8 cellular contexts compared by ENCODE assay signal in genomic region chr17:57849874-57850754, GRCh38. TPM values are rescaled to one million over a fixed set of nuclear protein-coding genes. Genes with fewer than 3 reads are reported as not detected.
DNase-seq lines count a peak whose midpoint lies in the region; ATAC-seq and TF ChIP-seq lines count a peak whose summit lies in the region.

MRPS23 (minus strand) TSS chr17:57850044; CDS start chr17:57850010, 34 bp downstream.

- H3K4me3 ChIP-seq in dorsolateral prefrontal cortex (peak within 1 kb of the TSS; percentile 67 to 100 (median 94)), right lobe of liver (peak within 1 kb of the TSS; percentile 63 to 85 (median 65))

- H3K36me3 ChIP-seq in right lobe of liver, result peaks cover 0 to 4% (median 0%) of the 10 kb centered on the region in 4 donors

- WGBS in right lobe of liver (ENCODE audit: insufficient coverage, low coverage, low lambda C conversion rate, missing lambda C conversion rate), result 0% methylated on average over 24 of the region's 57 CpGs

- H3K27me3 Mint-ChIP-seq in CD14-positive monocyte (ENCODE audit: low read depth in 3 of 3), result no peaks in the 10 kb centered on the region

- H3K9me3 Mint-ChIP-seq in CD14-positive monocyte, result peaks cover 0 to 2% (median 0%) of the 10 kb centered on the region in 7 donors

- H3K27ac Mint-ChIP-seq in CD14-positive monocyte, result peak within 1 kb of the TSS; percentile 94 to 99 (median 97)

- peak within 1 kb of the TSS; percentile 98 to 99 for H3K4me3 Mint-ChIP-seq in CD14-positive monocyte

- H3K27me3 ChIP-seq in dorsolateral prefrontal cortex (no peaks in the 10 kb centered on the region), right lobe of liver (no peaks in the 10 kb centered on the region)

- DNase-seq in CD14-positive monocyte (ENCODE audit: low spot score) (peak; percentile 96), NCI-H82 (lab: John Stamatoyannopoulos, UW) (peak; percentile 100), dorsolateral prefrontal cortex (peak; percentile 95 to 99 (median 98)), right lobe of liver (peak; percentile 99)
- DNase-seq in activated CD4-positive, alpha-beta T cell treated with anti-CD3 and anti-CD28 coated beads, Interleukin-2, amount 50 U/mL, for 48 hours, result peak; percentile 96 to 97
- DNase-seq in stimulated activated CD4-positive, alpha-beta T cell treated with anti-CD3 and anti-CD28 coated beads, Interleukin-4, amount 100 ng/mL, for 4 hours, result peak; percentile 92 to 97

- ATAC-seq in GM19397 (IDR thresholded peaks at IDR 0.05; ENCODE audit: unreplicated experiment) (peak; percentile 92), HG03571 (IDR thresholded peaks at IDR 0.05; ENCODE audit: unreplicated experiment) (peak; percentile 93), right lobe of liver (peak; percentile 98 to 99 (median 98))

- H3K27ac ChIP-seq in dorsolateral prefrontal cortex, result peak within 1 kb of the TSS; percentile 53 to 97 (median 91)
- H3K27ac ChIP-seq in right lobe of liver, result peak within 1 kb of the TSS; percentile 73 to 80 (median 77)

- TF ChIP-seq CTCF in CD14-positive monocyte (IDR thresholded peaks at IDR 0.05), result no peak
- peak in 37 of 56 donors; percentile 7 to 58 (median 36) for TF ChIP-seq CTCF in dorsolateral prefrontal cortex (IDR thresholded peaks at IDR 0.05 in 54 of 56, conservative IDR thresholded peaks at IDR 0.05 in 2 of 56; ENCODE audit: low read depth in 1 of 56, partially characterized antibody in 56 of 56)
- TF ChIP-seq CTCF in right lobe of liver (IDR thresholded peaks at IDR 0.05), result no peak

- H3K9me3 ChIP-seq in right lobe of liver, result no peaks in the 10 kb centered on the region

- intact Hi-C loops in CD14-positive monocyte (cut with micrococcal nuclease), result loop anchor here (10.0 kb wide), 2 partner anchors 55 to 235 kb away; partner anchors contain the start of gene DYNLL2 (in 2 of the 2)
- intact Hi-C loops in dorsolateral prefrontal cortex (cut with DNase I), result loop anchor here (2.0 to 10.0 kb wide), 5 partner anchors 15 to 505 kb away; partner anchors contain the start of genes DYNLL2 (in 1 of the 2), MKS1 (in 1 of the 2), SRSF1 (in 1 of the 2) and SUPT4H1 (in 1 of the 2)
- intact Hi-C loops in right lobe of liver (cut with DNase I), result no loop called here

- peaks cover 45% of the 10 kb centered on the region for H3K4me1 Mint-ChIP-seq in CD14-positive monocyte

- H3K36me3 Mint-ChIP-seq in CD14-positive monocyte, result peaks cover 10 to 16% of the 10 kb centered on the region in 2 donors

- H3K4me1 ChIP-seq in right lobe of liver, result peaks cover 0 to 9% (median 4%) of the 10 kb centered on the region in 4 donors

- peak; percentile 55 for TF ChIP-seq POLR2A in right lobe of liver (IDR thresholded peaks at IDR 0.05)

RNA-seq across cellular contexts. Expression of gene MRPS23, which starts in this region (rescaled TPM):
- 10 to 100 TPM; 32.7 to 40.6 TPM for polyA plus RNA-seq in CD14-positive monocyte
- total RNA-seq in dorsolateral prefrontal cortex, result 10 to 100 TPM; 32.8 to 72.7 (median 51.3) TPM
- total RNA-seq in right lobe of liver, result 10 to 100 TPM; 13.0 to 23.0 (median 15.2) TPM

Comparison
In these comparisons a context has a peak if more than half of its experiments do, and no peak if none do; other contexts are left out.
1. Peak in every context shown above with its lines: DNase-seq, ATAC-seq, H3K4me3 ChIP-seq and H3K27ac ChIP-seq.
2. CTCF ChIP-seq: peak in dorsolateral prefrontal cortex (37 of 56); none in CD14-positive monocyte (single experiment) and right lobe of liver (0 of 4).
3. intact Hi-C loops: an anchor here in CD14-positive monocyte (10.0 kb wide) and dorsolateral prefrontal cortex (2.0 to 10.0 kb wide); none called in right lobe of liver.